18 cellular contexts compared by ENCODE assay signal in genomic region chr17:57444632-57445031, GRCh38.
DNase-seq lines count a peak whose midpoint lies in the region; ATAC-seq and TF ChIP-seq lines count a peak whose summit lies in the region.
"Had no signal": no experiment of that assay in that cellular context is flagged by ENCODE, and none has a peak within 500 bp of the region (broad histone marks: within the 10 kb centered on the region; RNA-seq: fewer than 3 reads in every experiment).

No MANE protein-coding gene starts in this region.

- no peaks in the 10 kb centered on the region for H3K9me3 Mint-ChIP-seq in activated CD4-positive, alpha-beta memory T cell treated with anti-CD3 and anti-CD28 coated beads for 36 hours
- H3K9me3 Mint-ChIP-seq in activated CD4-positive, alpha-beta memory T cell treated with anti-CD3 and anti-CD28 coated beads, Interleukin-2, amount 10 ng/mL, durations not matched to agents 7 days and 5 days = no peaks in the 10 kb centered on the region
- H3K9me3 Mint-ChIP-seq in activated T-helper 2 cell treated with anti-CD3 and anti-CD28 coated beads, Interferon-gamma antibody, Interleukin-2, Interleukin-4, amounts not matched to agents 10 μg/mL and 5 μg/mL and 100 μg/mL, durations not matched to agents 14 hours and 24 hours and 36 hours = no peaks in the 10 kb centered on the region

- H3K4ac ChIP-seq in trophoblast cell (ENCODE audit: low read depth, low read length) = peak overlapping the region; percentile 46

- peak overlapping the region; percentile 86 for H2BK120ac ChIP-seq in trophoblast cell (ENCODE audit: insufficient read depth, low read length, poor library complexity)

- H3K36me3 Mint-ChIP-seq in activated CD4-positive, alpha-beta memory T cell treated with anti-CD3 and anti-CD28 coated beads for 36 hours = peaks cover 3% of the 10 kb centered on the region
- peaks cover 7% of the 10 kb centered on the region for H3K36me3 Mint-ChIP-seq in activated CD4-positive, alpha-beta memory T cell treated with anti-CD3 and anti-CD28 coated beads, Interleukin-2, amount 10 ng/mL, durations not matched to agents 7 days and 5 days (ENCODE audit: low read depth)
- H3K36me3 Mint-ChIP-seq in activated T-helper 2 cell treated with anti-CD3 and anti-CD28 coated beads, Interferon-gamma antibody, Interleukin-2, Interleukin-4, amounts not matched to agents 10 μg/mL and 5 μg/mL and 100 μg/mL, durations not matched to agents 14 hours and 24 hours and 36 hours (ENCODE audit: low read depth) = peaks cover 18% of the 10 kb centered on the region

- no peak overlapping the region for H3K4me3 ChIP-seq in Karpas-422 (ENCODE audit: low read length)
- no peak overlapping the region for H3K4me3 ChIP-seq in trophoblast cell (ENCODE audit: low read depth, low read length)
- no peak overlapping the region for H3K4me3 ChIP-seq in tibial nerve
- H3K4me3 ChIP-seq: body of pancreas, K562, Peyer's patch had no signal

- WGBS in trophoblast cell (ENCODE audit: extremely low coverage, insufficient coverage, insufficient read length) = no CpG with 5 or more reads among the region's 4 CpGs
- WGBS in tibial nerve, 2 donors = 72 to 84% methylated on average over 4 of the region's 4 CpGs

- peak overlapping the region; percentile 63 for H3K14ac ChIP-seq in trophoblast cell (ENCODE audit: low read length)

- H3K4me2 ChIP-seq in Karpas-422 (ENCODE audit: low read depth, low read length, poor library complexity, severe bottlenecking) (no peak overlapping the region), trophoblast cell (ENCODE audit: low read length) (no peak overlapping the region)

- peaks cover 49% of the 10 kb centered on the region for H3K79me1 ChIP-seq in trophoblast cell (ENCODE audit: low read length)

- TF ChIP-seq EP300 in tibial nerve (IDR thresholded peaks at IDR 0.05) = no peak

- peak overlapping the region; percentile 93 for H2BK5ac ChIP-seq in trophoblast cell (ENCODE audit: low read depth, low read length, poor library complexity)

- peak overlapping the region; percentile 93 for H2BK12ac ChIP-seq in trophoblast cell (ENCODE audit: low read length)

- H3K9ac ChIP-seq in Karpas-422 (ENCODE audit: low read length) (peak overlapping the region; percentile 61), trophoblast cell (ENCODE audit: low read length) (no peak overlapping the region)

- H3K27ac ChIP-seq in Karpas-422 (ENCODE audit: low read length) (peak overlapping the region; percentile 93), trophoblast cell (ENCODE audit: low read depth, low read length) (peak overlapping the region; percentile 94), tibial nerve (no peak overlapping the region)
- H3K27ac ChIP-seq: body of pancreas, Peyer's patch had no signal

- peaks cover 99% of the 10 kb centered on the region for H3K79me2 ChIP-seq in Karpas-422 (ENCODE audit: low read length)
- H3K79me2 ChIP-seq in trophoblast cell (ENCODE audit: control insufficient read depth, insufficient read depth, low read length, poor library complexity) = peaks cover 15% of the 10 kb centered on the region

- H4K12ac ChIP-seq in trophoblast cell (ENCODE audit: low read depth, low read length) = peak overlapping the region; percentile 45

- H3K27me3 ChIP-seq in Karpas-422 (ENCODE audit: low read length) (no peaks in the 10 kb centered on the region), trophoblast cell (ENCODE audit: insufficient read depth, low read length) (no peaks in the 10 kb centered on the region), tibial nerve (no peaks in the 10 kb centered on the region)
- H3K27me3 ChIP-seq: body of pancreas, Peyer's patch had no signal

- H2AFZ ChIP-seq in Karpas-422 (ENCODE audit: low read length) = no peak overlapping the region
- H2AFZ ChIP-seq in trophoblast cell (ENCODE audit: insufficient read depth, low read length, poor library complexity) = no peak overlapping the region

- H3K4me1 Mint-ChIP-seq in activated CD4-positive, alpha-beta memory T cell treated with anti-CD3 and anti-CD28 coated beads for 36 hours (ENCODE audit: low read depth) = peaks cover 80% of the 10 kb centered on the region
- H3K4me1 Mint-ChIP-seq in activated CD4-positive, alpha-beta memory T cell treated with anti-CD3 and anti-CD28 coated beads, Interleukin-2, amount 10 ng/mL, durations not matched to agents 7 days and 5 days = peaks cover 53% of the 10 kb centered on the region
- H3K4me1 Mint-ChIP-seq in activated T-helper 2 cell treated with anti-CD3 and anti-CD28 coated beads, Interferon-gamma antibody, Interleukin-2, Interleukin-4, amounts not matched to agents 10 μg/mL and 5 μg/mL and 100 μg/mL, durations not matched to agents 14 hours and 24 hours and 36 hours (ENCODE audit: low read depth) = peaks cover 73% of the 10 kb centered on the region

- H4K20me1 ChIP-seq in Karpas-422 (ENCODE audit: insufficient read depth, low read depth, low read length) = no peaks in the 10 kb centered on the region

- intact Hi-C loops in activated CD4-positive, alpha-beta memory T cell treated with anti-CD3 and anti-CD28 coated beads for 36 hours (cut with micrococcal nuclease) = loop anchor here (5.0 to 10.0 kb wide), 3 partner anchors 158 to 300 kb away; partner anchors contain the start of gene CCDC182
- intact Hi-C loops in activated T-helper 2 cell treated with anti-CD3 and anti-CD28 coated beads, Interferon-gamma antibody, Interleukin-2, Interleukin-4, amounts not matched to agents 10 μg/mL and 5 μg/mL and 100 μg/mL, durations not matched to agents 14 hours and 24 hours and 36 hours (cut with micrococcal nuclease) = loop anchor here (5.0 kb wide), 1 partner anchor 37 kb away; no protein-coding TSS in a partner anchor

- H4K8ac ChIP-seq in trophoblast cell (ENCODE audit: low read depth, low read length) = peak overlapping the region; percentile 25

- peak overlapping the region; percentile 97 for H4K91ac ChIP-seq in trophoblast cell (ENCODE audit: low read depth, low read length)

- no peak overlapping the region for H3K4me3 Mint-ChIP-seq in activated CD4-positive, alpha-beta memory T cell treated with anti-CD3 and anti-CD28 coated beads for 36 hours
- no peak overlapping the region for H3K4me3 Mint-ChIP-seq in activated CD4-positive, alpha-beta memory T cell treated with anti-CD3 and anti-CD28 coated beads, Interleukin-2, amount 10 ng/mL, durations not matched to agents 7 days and 5 days
- H3K4me3 Mint-ChIP-seq in activated T-helper 2 cell treated with anti-CD3 and anti-CD28 coated beads, Interferon-gamma antibody, Interleukin-2, Interleukin-4, amounts not matched to agents 10 μg/mL and 5 μg/mL and 100 μg/mL, durations not matched to agents 14 hours and 24 hours and 36 hours (ENCODE audit: low read depth) = no peak overlapping the region

- H3K9me2 ChIP-seq in Karpas-422 (replicated peaks; ENCODE audit: insufficient read depth, low read length) = no peaks in the 10 kb centered on the region

- no peak overlapping the region for H3K23ac ChIP-seq in trophoblast cell (ENCODE audit: low read length)

- no peak for TF ChIP-seq CTCF in tibial nerve (IDR thresholded peaks at IDR 0.05)

- ATAC-seq in GM19328 (IDR thresholded peaks at IDR 0.05; ENCODE audit: unreplicated experiment) = no peak
- ATAC-seq: body of pancreas, K562 had no signal

- H3K9me3 ChIP-seq in Karpas-422 (ENCODE audit: low read length) = no peaks in the 10 kb centered on the region
- H3K9me3 ChIP-seq in trophoblast cell (ENCODE audit: insufficient read depth, low read depth, low read length) = no peaks in the 10 kb centered on the region
- no peaks in the 10 kb centered on the region for H3K9me3 ChIP-seq in tibial nerve
- H3K9me3 ChIP-seq: body of pancreas, Peyer's patch had no signal

- no peak for DNase-seq in activated CD4-positive, alpha-beta memory T cell treated with anti-CD3 and anti-CD28 coated beads for 36 hours
- DNase-seq in activated CD4-positive, alpha-beta memory T cell treated with anti-CD3 and anti-CD28 coated beads, Interleukin-2, amount 10 ng/mL, durations not matched to agents 7 days and 5 days = no peak
- DNase-seq in Karpas-422 (no peak), trophoblast cell (no peak), tibial nerve (ENCODE audit: low spot score in 2 of 2) (no peak), NCI-H187 (lab: John Stamatoyannopoulos, UW) (no peak)
- no peak for DNase-seq in activated T-helper 2 cell treated with anti-CD3 and anti-CD28 coated beads, Interferon-gamma antibody, Interleukin-2, Interleukin-4, amounts not matched to agents 10 μg/mL and 5 μg/mL and 100 μg/mL, durations not matched to agents 14 hours and 24 hours and 36 hours (ENCODE audit: low spot score)
- DNase-seq: activated CD4-positive, alpha-beta T cell treated with anti-CD3 and anti-CD28 coated beads, Interleukin-2, amount 50 U/mL, for 48 hours; activated effector memory CD4-positive, alpha-beta T cell treated with anti-CD3 and anti-CD28 coated beads, Interleukin-2, amount 50 U/mL, for 16 hours; body of pancreas; NCI-H1930; NCI-H526 treated with DMSO at 0.1 percent for 48 hours; Peyer's patch; retina; stimulated activated CD4-positive, alpha-beta T cell treated with anti-CD3 and anti-CD28 coated beads, Interleukin-1b, Interleukin-23, amount 100 ng/mL, for 48 hours; T-helper 2 cell had no signal

- POLR2A ChIA-PET in activated CD4-positive, alpha-beta memory T cell treated with anti-CD3 and anti-CD28 coated beads for 36 hours (lab: Charles Lee) = no interaction called here
- POLR2A ChIA-PET in activated CD4-positive, alpha-beta memory T cell treated with anti-CD3 and anti-CD28 coated beads, Interleukin-2, amount 10 ng/mL, durations not matched to agents 7 days and 5 days (lab: Charles Lee) = interaction anchor here (0.7 to 1.3 kb wide), 2 partner anchors 15 to 19 kb away, joined by 3 read pairs; no protein-coding TSS in a partner anchor

- peak overlapping the region; percentile 54 for H3K27ac Mint-ChIP-seq in activated CD4-positive, alpha-beta memory T cell treated with anti-CD3 and anti-CD28 coated beads for 36 hours
- H3K27ac Mint-ChIP-seq in activated CD4-positive, alpha-beta memory T cell treated with anti-CD3 and anti-CD28 coated beads, Interleukin-2, amount 10 ng/mL, durations not matched to agents 7 days and 5 days = no peak overlapping the region
- peak overlapping the region; percentile 40 for H3K27ac Mint-ChIP-seq in activated T-helper 2 cell treated with anti-CD3 and anti-CD28 coated beads, Interferon-gamma antibody, Interleukin-2, Interleukin-4, amounts not matched to agents 10 μg/mL and 5 μg/mL and 100 μg/mL, durations not matched to agents 14 hours and 24 hours and 36 hours

- CTCF ChIA-PET in activated CD4-positive, alpha-beta memory T cell treated with anti-CD3 and anti-CD28 coated beads for 36 hours (lab: Charles Lee) = interaction anchor here (1.0 to 2.0 kb wide), 2 partner anchors 14 to 227 kb away, joined by 3 to 8 read pairs; no protein-coding TSS in a partner anchor
- CTCF ChIA-PET in activated CD4-positive, alpha-beta memory T cell treated with anti-CD3 and anti-CD28 coated beads, Interleukin-2, amount 10 ng/mL, durations not matched to agents 7 days and 5 days (lab: Charles Lee) = no interaction called here

- H3K36me3 ChIP-seq in Karpas-422 (ENCODE audit: insufficient read depth, low read length) (no peaks in the 10 kb centered on the region), trophoblast cell (ENCODE audit: control insufficient read depth in 1 of 2, insufficient read depth in 2 of 2, low read length in 2 of 2) (no peaks in the 10 kb centered on the region), tibial nerve (no peaks in the 10 kb centered on the region)
- H3K36me3 ChIP-seq: Peyer's patch had no signal

- no peaks in the 10 kb centered on the region for H3K27me3 Mint-ChIP-seq in activated CD4-positive, alpha-beta memory T cell treated with anti-CD3 and anti-CD28 coated beads for 36 hours
- no peaks in the 10 kb centered on the region for H3K27me3 Mint-ChIP-seq in activated CD4-positive, alpha-beta memory T cell treated with anti-CD3 and anti-CD28 coated beads, Interleukin-2, amount 10 ng/mL, durations not matched to agents 7 days and 5 days
- no peaks in the 10 kb centered on the region for H3K27me3 Mint-ChIP-seq in activated T-helper 2 cell treated with anti-CD3 and anti-CD28 coated beads, Interferon-gamma antibody, Interleukin-2, Interleukin-4, amounts not matched to agents 10 μg/mL and 5 μg/mL and 100 μg/mL, durations not matched to agents 14 hours and 24 hours and 36 hours (ENCODE audit: low read depth)

- no peak for TF ChIP-seq POLR2A in tibial nerve (IDR thresholded peaks at IDR 0.05)

- peak overlapping the region; percentile 51 for H2AK5ac ChIP-seq in trophoblast cell (ENCODE audit: low read length)

- H3K4me1 ChIP-seq in Karpas-422 (ENCODE audit: low read length) = peaks cover 100% of the 10 kb centered on the region
- H3K4me1 ChIP-seq in trophoblast cell (ENCODE audit: control insufficient read depth in 1 of 2, insufficient read depth in 2 of 2, low read length in 2 of 2) = peaks cover 48 to 52% of the 10 kb centered on the region in 2 experiments
- peaks cover 0 to 37% (median 31%) of the 10 kb centered on the region in 4 donors for H3K4me1 ChIP-seq in tibial nerve

- peak overlapping the region; percentile 58 for H3K18ac ChIP-seq in trophoblast cell (ENCODE audit: low read length)

Comparison
In these comparisons a context has a peak if more than half of its experiments do, and no peak if none do; other contexts are left out.
1. H3K27ac ChIP-seq: peak in Karpas-422 (single experiment) and trophoblast cell (single experiment); none in tibial nerve (0 of 4).